Comparison of ENCODE assay signal across 3 cellular contexts in the genomic region with DNA sequence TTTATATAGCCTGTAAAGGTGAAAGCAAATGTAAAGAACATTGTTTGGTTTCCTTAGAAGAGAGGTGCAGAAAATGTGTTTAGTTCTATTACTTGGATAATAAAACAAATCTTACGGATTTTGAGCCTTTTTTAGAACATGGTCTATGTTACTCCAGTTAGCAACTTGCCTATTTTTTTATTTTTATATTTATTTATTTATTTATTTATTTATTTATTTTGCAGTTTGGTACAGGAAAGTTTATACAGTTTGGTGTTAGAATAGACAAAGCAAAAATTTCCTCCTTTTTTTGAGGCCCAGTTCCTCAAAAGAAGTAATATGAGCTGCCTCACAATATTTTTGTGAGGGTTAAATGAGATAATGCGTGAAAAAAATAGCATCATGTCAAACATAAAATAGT.
"Had no signal": no experiment of that assay in that cellular context is flagged by ENCODE, and none has a peak within 500 bp of the region (broad histone marks: within the 10 kb centered on the region; RNA-seq: fewer than 3 reads in every experiment).

No MANE protein-coding gene starts in this region.

- DNase-seq: GDM1, GF-D8 had no signal

- H3K4me3 ChIP-seq: GM12878 had no signal
